In genomic region chr15:67144609-67145306, GRCh38 we compare ENCODE assay signal across 9 cellular contexts.
DNase-seq lines count a peak whose midpoint lies in the region; ATAC-seq and TF ChIP-seq lines count a peak whose summit lies in the region.
"Had no signal": no experiment of that assay in that cellular context is flagged by ENCODE, and none has a peak within 500 bp of the region (broad histone marks: within the 10 kb centered on the region; RNA-seq: fewer than 3 reads in every experiment).

No MANE protein-coding gene starts in this region.

- WGBS in trophoblast cell (ENCODE audit: extremely low coverage, insufficient coverage, insufficient read length) = no CpG with 5 or more reads among the region's 7 CpGs

- H4K8ac ChIP-seq in trophoblast cell (ENCODE audit: low read depth, low read length) = no peak overlapping the region

- no peak for ATAC-seq in GM18502 (IDR thresholded peaks at IDR 0.05; ENCODE audit: poor library complexity, unreplicated experiment)

- H2AK5ac ChIP-seq in trophoblast cell (ENCODE audit: low read length) = no peak overlapping the region

- no peaks in the 10 kb centered on the region for H3K9me3 ChIP-seq in trophoblast cell (ENCODE audit: insufficient read depth, low read depth, low read length)
- no peaks in the 10 kb centered on the region for H3K9me3 ChIP-seq in BE2C
- H3K9me3 ChIP-seq: ovary had no signal

- no peak overlapping the region for H3K9ac ChIP-seq in trophoblast cell (ENCODE audit: low read length)

- no peak overlapping the region for H4K12ac ChIP-seq in trophoblast cell (ENCODE audit: low read depth, low read length)

- no peak overlapping the region for H3K14ac ChIP-seq in trophoblast cell (ENCODE audit: low read length)

- no peak overlapping the region for H2AFZ ChIP-seq in trophoblast cell (ENCODE audit: insufficient read depth, low read length, poor library complexity)

- H3K4me1 ChIP-seq in trophoblast cell (ENCODE audit: control insufficient read depth in 1 of 2, insufficient read depth in 2 of 2, low read length in 2 of 2) = peaks cover 62 to 71% of the 10 kb centered on the region in 2 experiments
- no peaks in the 10 kb centered on the region; the same call in 1 of the 2 replicates for H3K4me1 ChIP-seq in BE2C

- H3K4me3 ChIP-seq in NB4 (ENCODE audit: low read depth, low read length) = no peak overlapping the region
- H3K4me3 ChIP-seq in choroid plexus epithelial cell (ENCODE audit: low read depth, low read length) = no peak overlapping the region
- no peak overlapping the region for H3K4me3 ChIP-seq in trophoblast cell (ENCODE audit: low read depth, low read length)
- no peak overlapping the region for H3K4me3 ChIP-seq in BE2C (ENCODE audit: low read depth, low read length)
- H3K4me3 ChIP-seq: ovary had no signal

- H3K23ac ChIP-seq in trophoblast cell (ENCODE audit: low read length) = no peak overlapping the region

- H3K79me2 ChIP-seq in trophoblast cell (ENCODE audit: control insufficient read depth, insufficient read depth, low read length, poor library complexity) = peaks cover 6% of the 10 kb centered on the region

- H4K91ac ChIP-seq in trophoblast cell (ENCODE audit: low read depth, low read length) = peak overlapping the region; percentile 53

- DNase-seq in Daoy (ENCODE audit: low read depth) (peak; percentile 94), NB4 (ENCODE audit: low read depth) (peak; percentile 40), choroid plexus epithelial cell (ENCODE audit: low read depth) (peak; percentile 98), trophoblast cell (peak; percentile 72 to 79), BE2C (no peak), DMS53 (lab: John Stamatoyannopoulos, UW) (no peak)
- no peak for DNase-seq in central memory CD4-positive, alpha-beta T cell

- H2BK120ac ChIP-seq in trophoblast cell (ENCODE audit: insufficient read depth, low read length, poor library complexity) = peak overlapping the region; percentile 64

- H3K18ac ChIP-seq in trophoblast cell (ENCODE audit: low read length) = no peak overlapping the region

- H2BK12ac ChIP-seq in trophoblast cell (ENCODE audit: low read length) = no peak overlapping the region

- H3K79me1 ChIP-seq in trophoblast cell (ENCODE audit: low read length) = peaks cover 50% of the 10 kb centered on the region

- H3K4ac ChIP-seq in trophoblast cell (ENCODE audit: low read depth, low read length) = peak overlapping the region; percentile 42

- no peak for TF ChIP-seq POLR2A in NB4 (IDR thresholded peaks at IDR 0.05; ENCODE audit: extremely low read depth, insufficient read length)

- H3K27me3 ChIP-seq in trophoblast cell (ENCODE audit: insufficient read depth, low read length) = no peaks in the 10 kb centered on the region
- no peaks in the 10 kb centered on the region for H3K27me3 ChIP-seq in BE2C
- H3K27me3 ChIP-seq: ovary had no signal

- H3K27ac ChIP-seq in trophoblast cell (ENCODE audit: low read depth, low read length) = peak overlapping the region; percentile 7

- H3K36me3 ChIP-seq in trophoblast cell (ENCODE audit: control insufficient read depth in 1 of 2, insufficient read depth in 2 of 2, low read length in 2 of 2) (no peaks in the 10 kb centered on the region), BE2C (no peaks in the 10 kb centered on the region)
- H3K36me3 ChIP-seq: ovary had no signal

- no peak overlapping the region for H3K4me2 ChIP-seq in trophoblast cell (ENCODE audit: low read length)

- H2BK5ac ChIP-seq in trophoblast cell (ENCODE audit: low read depth, low read length, poor library complexity) = peak overlapping the region; percentile 12

- TF ChIP-seq CTCF in NB4 (IDR thresholded peaks at IDR 0.05; ENCODE audit: low read depth, low read length) (no peak), choroid plexus epithelial cell (conservative IDR thresholded peaks at IDR 0.05; ENCODE audit: low read depth, low read length) (no peak), BE2C (IDR thresholded peaks at IDR 0.05; ENCODE audit: low read depth, low read length) (no peak)

Comparison
In these comparisons a context has a peak if more than half of its experiments do, and no peak if none do; other contexts are left out.
1. DNase-seq: peak in Daoy (single experiment), NB4 (single experiment), choroid plexus epithelial cell (single experiment) and trophoblast cell (2 of 2); none in central memory CD4-positive, alpha-beta T cell (single experiment), BE2C (single experiment) and DMS53 (single experiment).